ENCODE assay signal across 2 cellular contexts in the genomic region with DNA sequence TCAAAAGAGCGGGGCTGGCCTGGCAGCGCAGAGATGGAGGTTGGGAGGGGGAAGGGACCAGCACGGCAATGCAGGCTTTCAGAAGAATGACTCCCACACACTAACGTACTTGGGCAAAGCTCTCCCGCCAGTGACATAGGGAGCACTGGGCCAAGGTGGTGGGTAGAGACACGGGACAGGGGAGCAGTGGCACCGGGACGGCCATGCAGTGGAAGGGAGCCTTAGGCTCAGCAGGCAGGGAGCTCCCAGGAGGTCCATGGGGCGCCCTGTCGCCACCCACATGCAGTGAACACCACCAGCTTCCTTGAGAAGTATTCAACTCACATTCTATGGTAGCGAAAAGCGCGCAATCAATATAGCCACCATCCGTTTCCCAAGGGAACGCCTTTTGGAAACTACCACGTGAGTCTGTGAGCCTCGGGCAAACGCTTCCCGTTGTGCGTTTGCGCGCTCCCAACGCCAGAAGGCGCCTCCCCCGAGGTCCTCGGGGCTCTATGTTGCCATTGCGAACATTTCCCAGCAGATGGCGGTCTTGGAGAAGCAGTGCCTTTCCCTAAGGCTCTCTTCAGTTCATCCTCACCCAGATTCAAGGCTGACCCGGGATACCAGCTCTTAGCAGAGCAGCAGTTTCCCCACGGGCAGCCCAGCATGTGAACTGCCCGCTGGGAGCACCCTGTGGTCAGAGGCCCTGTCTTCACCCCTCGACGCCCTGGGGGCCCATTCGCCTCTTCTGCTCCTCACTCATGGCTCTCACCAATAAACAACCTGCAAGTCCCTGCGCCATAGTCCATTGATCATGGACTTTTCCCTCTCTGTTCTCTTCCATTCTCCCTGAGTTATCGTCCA.
TF ChIP-seq lines count a peak whose summit lies in the region.

No MANE protein-coding gene starts in this region.

TF ChIP-seq in IMR-90, 13 proteins besides CTCF, POLR2A, EP300 and RAD21:
- TF ChIP-seq NFE2L2 (IDR thresholded peaks at IDR 0.05; ENCODE audit: low read depth, low read length) (no peak), MXI1 (IDR thresholded peaks at IDR 0.05; ENCODE audit: borderline replicate concordance, low read depth, low read length) (peak; percentile 69; the same call in 1 of the 2 replicates), BHLHE40 (IDR thresholded peaks at IDR 0.05; ENCODE audit: low read depth, low read length) (0 out of 2 replicates have a peak, but pooled peaks have one; percentile 16), RCOR1 (IDR thresholded peaks at IDR 0.05; ENCODE audit: insufficient replicate concordance, low read length) (no peak), SMC3 (IDR thresholded peaks at IDR 0.05; ENCODE audit: low read depth, low read length) (peak; percentile 78), CEBPB (IDR thresholded peaks at IDR 0.05; ENCODE audit: low read depth, low read length) (no peak), RFX5 (IDR thresholded peaks at IDR 0.05; ENCODE audit: low read depth, low read length) (no peak), FOS (IDR thresholded peaks at IDR 0.05; ENCODE audit: low read depth, low read length) (no peak), MAZ (IDR thresholded peaks at IDR 0.05; ENCODE audit: borderline replicate concordance, low read depth, low read length) (peak; percentile 45; the same call in 1 of the 2 replicates), CHD1 (IDR thresholded peaks at IDR 0.05; ENCODE audit: low read depth, low read length) (no peak), MAFK (IDR thresholded peaks at IDR 0.05; ENCODE audit: low read depth, low read length) (no peak)
- TF ChIP-seq, protein P1, sequence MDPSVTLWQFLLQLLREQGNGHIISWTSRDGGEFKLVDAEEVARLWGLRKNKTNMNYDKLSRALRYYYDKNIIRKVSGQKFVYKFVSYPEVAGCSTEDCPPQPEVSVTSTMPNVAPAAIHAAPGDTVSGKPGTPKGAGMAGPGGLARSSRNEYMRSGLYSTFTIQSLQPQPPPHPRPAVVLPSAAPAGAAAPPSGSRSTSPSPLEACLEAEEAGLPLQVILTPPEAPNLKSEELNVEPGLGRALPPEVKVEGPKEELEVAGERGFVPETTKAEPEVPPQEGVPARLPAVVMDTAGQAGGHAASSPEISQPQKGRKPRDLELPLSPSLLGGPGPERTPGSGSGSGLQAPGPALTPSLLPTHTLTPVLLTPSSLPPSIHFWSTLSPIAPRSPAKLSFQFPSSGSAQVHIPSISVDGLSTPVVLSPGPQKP (IDR thresholded peaks at IDR 0.05; ENCODE audit: borderline replicate concordance, low read depth, low read length) = no peak
- TF ChIP-seq, protein P2, sequence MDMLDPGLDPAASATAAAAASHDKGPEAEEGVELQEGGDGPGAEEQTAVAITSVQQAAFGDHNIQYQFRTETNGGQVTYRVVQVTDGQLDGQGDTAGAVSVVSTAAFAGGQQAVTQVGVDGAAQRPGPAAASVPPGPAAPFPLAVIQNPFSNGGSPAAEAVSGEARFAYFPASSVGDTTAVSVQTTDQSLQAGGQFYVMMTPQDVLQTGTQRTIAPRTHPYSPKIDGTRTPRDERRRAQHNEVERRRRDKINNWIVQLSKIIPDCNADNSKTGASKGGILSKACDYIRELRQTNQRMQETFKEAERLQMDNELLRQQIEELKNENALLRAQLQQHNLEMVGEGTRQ (IDR thresholded peaks at IDR 0.05; ENCODE audit: low read depth, low read length) = peak; percentile 42; the same call in 1 of the 2 replicates
TF ChIP-seq in IMR-90: peak in this region for 5.

TF ChIP-seq in PFSK-1, 5 proteins besides CTCF, POLR2A, EP300 and RAD21:
- no peak for TF ChIP-seq POLR2AphosphoS5 (IDR thresholded peaks at IDR 0.05; ENCODE audit: low read depth, low read length)
- peak; percentile 35 for TF ChIP-seq FOXP2 (optimal IDR thresholded peaks at IDR 0.05; ENCODE audit: borderline replicate concordance, extremely low read depth, extremely low read length, insufficient read depth)
